ENCODE assay signal across 18 cellular contexts in genomic region chr3:156368189-156368588, GRCh38.
A peak's percentile ranks its signal among the peaks of the same experiment; 100 is the strongest.
DNase-seq lines count a peak whose midpoint lies in the region; ATAC-seq, FAIRE-seq and TF ChIP-seq lines count a peak whose summit lies in the region.
"Had no signal": no experiment of that assay in that cellular context is flagged by ENCODE, and none has a peak within 500 bp of the region (broad histone marks: within the 10 kb centered on the region; RNA-seq: fewer than 3 reads in every experiment).

No MANE protein-coding gene starts in this region.

- DNase-seq in GM12891 (ENCODE audit: insufficient read length, low spot score) (peak; percentile 11), H7 (no peak), NCI-H1048 (lab: John Stamatoyannopoulos, UW) (no peak), DMS53 (lab: John Stamatoyannopoulos, UW) (no peak)
- DNase-seq: activated CD4-positive, alpha-beta T cell treated with anti-CD3 and anti-CD28 coated beads, Interleukin-2, amount 10 ng/mL, durations not matched to agents 24 days and 14 days; brain microvascular endothelial cell; glutamatergic neuron; immature natural killer cell; mammary epithelial cell; NCI-H1694; PC-3; stimulated activated CD4-positive, alpha-beta T cell treated with anti-CD3 and anti-CD28 coated beads, Interleukin-15, amount 100 ng/mL, for 24 hours; stomach had no signal

- H3K36me3 ChIP-seq in H7 (replicated peaks; ENCODE audit: control insufficient read depth, insufficient read depth, low read length), result no peaks in the 10 kb centered on the region
- H3K36me3 ChIP-seq: brain microvascular endothelial cell, stomach had no signal

- no peak for TF ChIP-seq POLR2A in GM12891 (IDR thresholded peaks at IDR 0.05; ENCODE audit: low read depth, low read length)

- no peaks in the 10 kb centered on the region for H3K27me3 ChIP-seq in H7 (ENCODE audit: control insufficient read depth, insufficient read depth, low read length)
- H3K27me3 ChIP-seq: brain microvascular endothelial cell, stomach had no signal

- peak; percentile 74 for ATAC-seq in GM19043 (IDR thresholded peaks at IDR 0.05; ENCODE audit: low read depth, unreplicated experiment)
- ATAC-seq in HG02571 (IDR thresholded peaks at IDR 0.05; ENCODE audit: unreplicated experiment), result peak; percentile 62
- peak; percentile 97 for ATAC-seq in HG03354 (IDR thresholded peaks at IDR 0.05; ENCODE audit: poor library complexity, severe bottlenecking, unreplicated experiment)
- ATAC-seq in GM21528 (IDR thresholded peaks at IDR 0.05; ENCODE audit: low FRiP score, unreplicated experiment), result no peak
- ATAC-seq: A549, PC-3 had no signal

- no peak overlapping the region for H3K4me3 ChIP-seq in H7 (ENCODE audit: insufficient read depth, low read depth, low read length)
- H3K4me3 ChIP-seq: A549, stomach had no signal

- peak; percentile 74 for FAIRE-seq in GM12891 (lab: Jason Lieb, UNC)
- FAIRE-seq: A549 had no signal

TF ChIP-seq in GM12891, 5 proteins besides CTCF, POLR2A, EP300 and RAD21:
- TF ChIP-seq PAX5 (IDR thresholded peaks at IDR 0.05; ENCODE audit: insufficient read depth, low read length, severe bottlenecking), result no peak
- TF ChIP-seq POU2F2 (IDR thresholded peaks at IDR 0.05; ENCODE audit: low read depth, low read length), result no peak
- TF ChIP-seq POLR2AphosphoS5 (IDR thresholded peaks at IDR 0.05; ENCODE audit: low read depth, low read length), result no peak
- TF ChIP-seq TAF1 (IDR thresholded peaks at IDR 0.05; ENCODE audit: low read depth, low read length), result no peak
- TF ChIP-seq SPI1 (IDR thresholded peaks at IDR 0.05; ENCODE audit: low read depth, low read length), result no peak
TF ChIP-seq in GM12891: peak in this region for 0.
